Comparison of ENCODE assay signal across 8 cellular contexts in genomic region chr3:50616770-50617095, GRCh38. TPM values are rescaled to one million over a fixed set of nuclear protein-coding genes. Genes with fewer than 3 reads are reported as not detected.
A peak's percentile ranks its signal among the peaks of the same experiment; 100 is the strongest.
DNase-seq lines count a peak whose midpoint lies in the region; ATAC-seq and TF ChIP-seq lines count a peak whose summit lies in the region.

No MANE protein-coding gene starts in this region.

- H3K4me3 Mint-ChIP-seq in endothelial cell (ENCODE audit: unreplicated experiment): peak overlapping the region; percentile 76

- peak overlapping the region; percentile 99 for H3K27ac ChIP-seq in HL-60 (replicated peaks)

- H3K4me1 Mint-ChIP-seq in endothelial cell (ENCODE audit: unreplicated experiment): peaks cover 30% of the 10 kb centered on the region

- peak; percentile 56 for ATAC-seq in GM19463 (IDR thresholded peaks at IDR 0.05; ENCODE audit: unreplicated experiment)

- H3K9me3 ChIP-seq in NT2/D1 (ENCODE audit: insufficient read depth, low read length): no peaks in the 10 kb centered on the region

- H3K27me3 Mint-ChIP-seq in endothelial cell (ENCODE audit: unreplicated experiment): peaks cover 12% of the 10 kb centered on the region

- peak overlapping the region; percentile 44 for H3K4me3 ChIP-seq in HL-60 (replicated peaks; ENCODE audit: insufficient read depth, low read length)
- H3K4me3 ChIP-seq in NT2/D1 (ENCODE audit: insufficient read length, low read depth): peak overlapping the region; percentile 48

- H3K27me3 ChIP-seq in HL-60 (ENCODE audit: insufficient read depth, poor library complexity, severe bottlenecking): no peaks in the 10 kb centered on the region
- H3K27me3 ChIP-seq in NT2/D1 (ENCODE audit: insufficient read depth, insufficient read length): peaks cover 36% of the 10 kb centered on the region

- peaks cover 4% of the 10 kb centered on the region for H3K36me3 Mint-ChIP-seq in endothelial cell (ENCODE audit: low read depth, unreplicated experiment)

- H3K27ac Mint-ChIP-seq in endothelial cell (ENCODE audit: unreplicated experiment): no peak overlapping the region

- H3K4me1 ChIP-seq in NT2/D1 (ENCODE audit: insufficient read depth, insufficient read length): peaks cover 8% of the 10 kb centered on the region

- peaks cover 15% of the 10 kb centered on the region for H3K36me3 ChIP-seq in NT2/D1 (ENCODE audit: insufficient read depth, insufficient read length, low read length)

- peak overlapping the region; percentile 70 for H3K9ac ChIP-seq in NT2/D1 (ENCODE audit: insufficient read length, low read depth)

- TF ChIP-seq CTCF in HL-60 (IDR thresholded peaks at IDR 0.05; ENCODE audit: insufficient read depth, low read length) (no peak), endothelial cell (IDR thresholded peaks at IDR 0.05; ENCODE audit: unreplicated experiment) (no peak)

- no peaks in the 10 kb centered on the region for H3K9me3 Mint-ChIP-seq in endothelial cell (ENCODE audit: unreplicated experiment)

- peak; percentile 91 for DNase-seq in CMK (ENCODE audit: low read depth)
- peak; percentile 89 to 96 for DNase-seq in HL-60 (ENCODE audit: low read depth in 1 of 2, low spot score in 1 of 2)
- DNase-seq in NT2/D1 (ENCODE audit: low read depth, low spot score): peak; percentile 89
- peak; percentile 78 for DNase-seq in activated CD8-positive, alpha-beta memory T cell treated with anti-CD3 and anti-CD28 coated beads, Interleukin-2, amount 50 U/mL, for 1 hour (ENCODE audit: extremely low read depth)
- peak; percentile 81 for DNase-seq in endothelial cell (ENCODE audit: low spot score)
- DNase-seq in middle frontal gyrus (ENCODE audit: extremely low spot score, low spot score): peak; percentile 72
- DNase-seq in stimulated activated CD8-positive, alpha-beta memory T cell treated with anti-CD3 and anti-CD28 coated beads, Interleukin-2, amount 100 ng/mL, for 1 hour (ENCODE audit: low read depth in 2 of 2): peak; percentile 93 to 94

RNA-seq across cellular contexts. Expression of gene MAPKAPK3, which starts 0.2 kb away (rescaled TPM):
- 6.4 TPM for total RNA-seq in endothelial cell (ENCODE audit: unreplicated experiment)

RNA-seq across cellular contexts. Expression of gene CISH, which starts 5.2 kb away (rescaled TPM):
- 2.6 TPM for total RNA-seq in endothelial cell (ENCODE audit: unreplicated experiment)

RNA-seq across cellular contexts. Expression of gene HEMK1, which starts 47.4 kb away (rescaled TPM):
- 10.9 TPM for total RNA-seq in endothelial cell (ENCODE audit: unreplicated experiment)

RNA-seq across cellular contexts. Expression of gene C3orf18, which starts 49.2 kb away (rescaled TPM):
- total RNA-seq in endothelial cell (ENCODE audit: unreplicated experiment): 4.0 TPM

RNA-seq across cellular contexts. Expression of gene DOCK3, which starts 58.0 kb away (rescaled TPM):
- total RNA-seq in endothelial cell (ENCODE audit: unreplicated experiment): 1.3 TPM

Comparison
In these comparisons a context has a peak if more than half of its experiments do, and no peak if none do; other contexts are left out.
1. Peak in every context shown above with its lines: DNase-seq, ATAC-seq, H3K4me3 ChIP-seq and H3K27ac ChIP-seq.